ENCODE assay signal across 20 cellular contexts in the genomic region with DNA sequence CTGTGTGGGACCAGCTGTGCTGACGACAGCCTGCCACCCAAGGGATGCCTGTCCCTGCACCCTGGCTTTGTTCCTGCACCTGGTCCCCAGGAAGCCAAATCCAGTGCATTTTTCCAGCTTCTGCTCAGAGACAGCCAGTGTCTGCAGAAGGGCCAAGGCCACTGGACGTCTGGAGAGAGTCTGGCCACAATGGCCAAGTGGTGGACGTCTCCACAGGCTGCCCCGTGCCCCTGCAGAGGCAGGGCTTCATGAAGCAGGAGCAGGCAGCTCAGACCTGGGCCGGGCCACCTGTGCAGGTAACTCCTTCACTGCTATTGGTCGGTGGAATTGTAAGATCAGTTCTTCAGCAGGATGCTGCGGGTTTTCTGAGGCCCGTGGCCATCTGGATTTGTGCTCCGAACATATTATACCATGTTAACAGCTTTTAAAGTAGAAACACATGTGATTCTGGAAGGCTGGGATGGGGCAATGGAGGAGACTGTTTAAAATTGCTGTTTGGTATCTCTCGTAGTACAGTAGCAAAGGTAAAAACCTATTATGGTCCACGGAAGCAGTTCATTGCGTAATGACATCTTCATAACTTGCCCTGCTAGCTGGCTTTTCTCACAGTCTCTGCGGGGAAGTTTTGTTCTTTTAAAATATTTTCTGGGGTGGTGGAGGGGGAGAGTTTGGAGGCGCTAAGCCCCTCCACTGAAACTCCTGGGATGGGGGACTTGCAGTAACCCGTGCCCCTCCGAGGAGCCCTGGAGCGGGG.
DNase-seq lines count a peak whose midpoint lies in the region; ATAC-seq and TF ChIP-seq lines count a peak whose summit lies in the region.
"Had no signal": no experiment of that assay in that cellular context is flagged by ENCODE, and none has a peak within 500 bp of the region (broad histone marks: within the 10 kb centered on the region; RNA-seq: fewer than 3 reads in every experiment).

No MANE protein-coding gene starts in this region.

- no peak overlapping the region for H3K4me3 ChIP-seq in OCI-LY7 (ENCODE audit: low read depth, low read length, poor library complexity, severe bottlenecking)
- no peak overlapping the region for H3K4me3 ChIP-seq in WERI-Rb-1 (ENCODE audit: low read depth, low read length)
- H3K4me3 ChIP-seq: heart right ventricle had no signal

- H3K9me3 ChIP-seq in OCI-LY7 (ENCODE audit: low read length) (no peaks in the 10 kb centered on the region), WERI-Rb-1 (ENCODE audit: severe bottlenecking) (no peaks in the 10 kb centered on the region)
- H3K9me3 ChIP-seq: heart right ventricle had no signal

- peak overlapping the region; percentile 72 for H3K4me3 Mint-ChIP-seq in natural killer cell treated with Interleukin-12 subunit alpha and Interleukin-12 subunit beta and Interleukin-15 and Interleukin-18, amount 100 ng/mL, for 72 hours
- H3K4me3 Mint-ChIP-seq in natural killer cell (no peak overlapping the region), glutamatergic neuron (ENCODE audit: unreplicated experiment) (no peak overlapping the region)
- H3K4me3 Mint-ChIP-seq: activated CD8-positive, alpha-beta T cell treated with anti-CD3 and anti-CD28 coated beads, Interleukin-2, amount 10 ng/mL, durations not matched to agents 7 days and 5 days; B cell had no signal

- H3K9me2 ChIP-seq in OCI-LY7 (ENCODE audit: insufficient read depth, low read length): no peaks in the 10 kb centered on the region

- H3K27ac ChIP-seq in OCI-LY7 (ENCODE audit: low read depth, low read length, poor library complexity, severe bottlenecking) (peak overlapping the region; percentile 99), WERI-Rb-1 (no peak overlapping the region)
- H3K27ac ChIP-seq: heart right ventricle had no signal

- POLR2A ChIA-PET in OCI-LY7 (lab: Charles Lee): interaction anchor here (0.6 to 3.4 kb wide), 3 partner anchors 9 to 199 kb away, joined by 3 to 19 read pairs (median 5); no protein-coding TSS in a partner anchor

- H3K9me3 Mint-ChIP-seq in natural killer cell treated with Interleukin-12 subunit alpha and Interleukin-12 subunit beta and Interleukin-15 and Interleukin-18, amount 100 ng/mL, for 72 hours: no peaks in the 10 kb centered on the region
- H3K9me3 Mint-ChIP-seq in natural killer cell: no peaks in the 10 kb centered on the region
- H3K9me3 Mint-ChIP-seq in glutamatergic neuron (ENCODE audit: unreplicated experiment): peaks cover 19% of the 10 kb centered on the region

- no peaks in the 10 kb centered on the region for H3K36me3 Mint-ChIP-seq in natural killer cell treated with Interleukin-12 subunit alpha and Interleukin-12 subunit beta and Interleukin-15 and Interleukin-18, amount 100 ng/mL, for 72 hours
- H3K36me3 Mint-ChIP-seq in natural killer cell (no peaks in the 10 kb centered on the region), glutamatergic neuron (ENCODE audit: unreplicated experiment) (no peaks in the 10 kb centered on the region)

- intact Hi-C loops in natural killer cell (cut with micrococcal nuclease) (no loop called here), OCI-LY7 (cut with micrococcal nuclease; ENCODE audit: unreplicated experiment) (loop anchor here (2.0 to 10.0 kb wide), 2 partner anchors 303 to 445 kb away; a partner anchor contains a TSS)

- peaks cover 0 to 4% of the 10 kb centered on the region in 2 donors for H3K27me3 Mint-ChIP-seq in natural killer cell treated with Interleukin-12 subunit alpha and Interleukin-12 subunit beta and Interleukin-15 and Interleukin-18, amount 100 ng/mL, for 72 hours
- H3K27me3 Mint-ChIP-seq in natural killer cell (ENCODE audit: low read depth in 2 of 2) (peaks cover 0 to 9% of the 10 kb centered on the region in 2 donors), glutamatergic neuron (ENCODE audit: unreplicated experiment) (peaks cover 7% of the 10 kb centered on the region)
- H3K27me3 Mint-ChIP-seq: B cell had no signal

- no TSS peak for BruUV-seq in OCI-LY7 (replicated peaks; lab: Mats Ljungman, UMichigan)

- DNase-seq in natural killer cell treated with Interleukin-12 subunit alpha and Interleukin-12 subunit beta and Interleukin-15 and Interleukin-18, amount 100 ng/mL, for 72 hours (ENCODE audit: low spot score): no peak
- no peak for DNase-seq in natural killer cell
- no peak for DNase-seq in OCI-LY7 (ENCODE audit: low spot score)
- no peak for DNase-seq in glutamatergic neuron
- DNase-seq in ecto neural progenitor cell (ENCODE audit: low spot score): no peak
- no peak for DNase-seq in activated CD4-positive, CD25-positive, alpha-beta regulatory T cell (lab: John Stamatoyannopoulos, UW)
- DNase-seq in G401 (ENCODE audit: low spot score): no peak
- no peak for DNase-seq in WERI-Rb-1
- DNase-seq: activated CD8-positive, alpha-beta T cell treated with anti-CD3 and anti-CD28 coated beads, Interleukin-2, amount 10 ng/mL, durations not matched to agents 7 days and 5 days; activated gamma-delta T cell; cerebellar nuclear complex; DMS79; H7; heart right ventricle; left cardiac atrium; NCI-H1417 treated with DMSO at 0.1 percent for 48 hours; NCI-H2107; retina had no signal

- H3K27me3 ChIP-seq in WERI-Rb-1 (ENCODE audit: insufficient read depth, low read depth, severe bottlenecking): no peaks in the 10 kb centered on the region
- H3K27me3 ChIP-seq: heart right ventricle had no signal

- TF ChIP-seq CTCF in natural killer cell (IDR thresholded peaks at IDR 0.05) (no peak), OCI-LY7 (conservative IDR thresholded peaks at IDR 0.05; ENCODE audit: low read length) (no peak), glutamatergic neuron (IDR thresholded peaks at IDR 0.05; ENCODE audit: partially characterized antibody, unreplicated experiment) (no peak), WERI-Rb-1 (IDR thresholded peaks at IDR 0.05; ENCODE audit: low read depth, low read length) (no peak)

- no peaks in the 10 kb centered on the region for H4K20me1 ChIP-seq in OCI-LY7 (ENCODE audit: insufficient read depth, low read length)

- 0 out of 2 replicates have a peak, but pooled peaks cover 3% of the 10 kb centered on the region for H3K79me2 ChIP-seq in OCI-LY7 (ENCODE audit: insufficient read depth, low read depth, low read length)

- CTCF ChIA-PET in OCI-LY7 (lab: Charles Lee; ENCODE audit: unreplicated experiment): no interaction called here

- H3K4me2 ChIP-seq in OCI-LY7 (ENCODE audit: low read length): peak overlapping the region; percentile 90

- peaks cover 88% of the 10 kb centered on the region for H3K4me1 ChIP-seq in OCI-LY7 (ENCODE audit: insufficient read depth, low read length, poor library complexity, severe bottlenecking)

- H3K4me1 Mint-ChIP-seq in natural killer cell treated with Interleukin-12 subunit alpha and Interleukin-12 subunit beta and Interleukin-15 and Interleukin-18, amount 100 ng/mL, for 72 hours (ENCODE audit: low read depth in 2 of 2): peaks cover 40 to 42% of the 10 kb centered on the region in 2 donors
- H3K4me1 Mint-ChIP-seq in natural killer cell (peaks cover 38 to 57% of the 10 kb centered on the region in 2 donors), glutamatergic neuron (ENCODE audit: low read depth, unreplicated experiment) (peaks cover 67% of the 10 kb centered on the region)

- H3K27ac Mint-ChIP-seq in natural killer cell treated with Interleukin-12 subunit alpha and Interleukin-12 subunit beta and Interleukin-15 and Interleukin-18, amount 100 ng/mL, for 72 hours: peak overlapping the region in 1 of 2 donors; percentile 53
- H3K27ac Mint-ChIP-seq in natural killer cell: no peak overlapping the region
- H3K27ac Mint-ChIP-seq in glutamatergic neuron (ENCODE audit: unreplicated experiment): peak overlapping the region; percentile 28
- H3K27ac Mint-ChIP-seq: activated CD8-positive, alpha-beta T cell treated with anti-CD3 and anti-CD28 coated beads, Interleukin-2, amount 10 ng/mL, durations not matched to agents 7 days and 5 days had no signal

- no peak overlapping the region for H2AFZ ChIP-seq in OCI-LY7 (ENCODE audit: low read length)

- no peak for ATAC-seq in natural killer cell treated with Interleukin-12 subunit alpha and Interleukin-12 subunit beta and Interleukin-15 and Interleukin-18, amount 100 ng/mL, for 72 hours
- ATAC-seq in natural killer cell: no peak
- ATAC-seq: activated CD4-positive, CD25-positive, alpha-beta regulatory T cell treated with anti-CD3 and anti-CD28 coated beads, Interleukin-2, amount 50 U/mL, for 24 hours; activated CD8-positive, alpha-beta T cell treated with anti-CD3 and anti-CD28 coated beads, Interleukin-2, amount 10 ng/mL, durations not matched to agents 7 days and 5 days; heart right ventricle; left cardiac atrium had no signal

- in situ Hi-C loops in G401 (cut with HindIII; ENCODE audit: low sequenced_read_pairs): no loop called here

- peaks cover 4% of the 10 kb centered on the region; the same call in 1 of the 2 replicates for H3K36me3 ChIP-seq in OCI-LY7 (ENCODE audit: insufficient read depth, low read length)
- peaks cover 58% of the 10 kb centered on the region for H3K36me3 ChIP-seq in WERI-Rb-1
- H3K36me3 ChIP-seq: heart right ventricle had no signal
